ENCODE assay signal across 9 cellular contexts in the genomic region with DNA sequence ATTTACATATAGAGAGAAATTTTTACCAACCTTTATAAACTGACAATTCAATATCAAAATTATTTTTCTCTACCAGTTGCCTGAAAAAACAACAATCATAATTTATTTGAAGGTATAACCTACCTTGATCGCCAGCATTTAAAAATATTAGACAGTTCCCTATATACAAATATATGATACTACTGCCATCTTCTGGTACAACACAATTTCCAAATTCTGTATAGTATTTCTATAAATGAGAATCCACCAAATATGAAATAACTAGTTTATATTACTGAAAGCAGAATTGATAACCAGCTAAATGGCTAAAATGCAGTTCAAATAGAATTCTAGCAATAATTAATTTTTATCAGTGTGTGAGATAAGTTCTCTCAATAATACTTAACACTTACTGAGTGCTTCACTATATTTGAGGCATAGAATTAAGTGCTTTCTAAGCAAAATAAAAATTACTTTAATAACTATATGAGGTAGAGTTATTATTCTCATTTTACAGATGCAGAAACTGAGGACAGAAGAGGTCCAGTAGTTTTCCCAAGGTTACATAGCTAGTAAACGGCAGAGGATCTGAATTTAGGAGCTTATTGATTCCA.
DNase-seq lines count a peak whose midpoint lies in the region; ATAC-seq and TF ChIP-seq lines count a peak whose summit lies in the region.
"Had no signal": no experiment of that assay in that cellular context is flagged by ENCODE, and none has a peak within 500 bp of the region (broad histone marks: within the 10 kb centered on the region; RNA-seq: fewer than 3 reads in every experiment).

No MANE protein-coding gene starts in this region.

- no peak overlapping the region for H3K27ac ChIP-seq in CD4-positive, alpha-beta T cell (ENCODE audit: low read depth, low read length)
- H3K27ac ChIP-seq: parathyroid adenoma had no signal

- H3K27ac Mint-ChIP-seq in CD4-positive, alpha-beta T cell, result no peak overlapping the region

- intact Hi-C loops in CD4-positive, alpha-beta T cell (cut with DNase I, micrococcal nuclease), result loop anchor here (1.0 to 10.0 kb wide), 8 partner anchors 541 to 1879 kb away; partner anchors contain the start of gene ZZZ3 (in 1 of the 2)

- no peak for ATAC-seq in CD4-positive, alpha-beta T cell (ENCODE audit: poor library complexity)
- ATAC-seq in activated T-cell treated with anti-CD3 and anti-CD28 coated beads, Interleukin-2, amount 50 U/mL, for 4 hours, result no peak
- ATAC-seq in GM18517 (IDR thresholded peaks at IDR 0.05; ENCODE audit: unreplicated experiment), result no peak
- no peak for ATAC-seq in HG03571 (IDR thresholded peaks at IDR 0.05; ENCODE audit: unreplicated experiment)

- POLR2A ChIA-PET in CD4-positive, alpha-beta T cell (lab: Charles Lee), result no interaction called here

- H3K4me3 Mint-ChIP-seq in CD4-positive, alpha-beta T cell, result no peak overlapping the region
- no peak overlapping the region for H3K4me3 Mint-ChIP-seq in activated T-cell treated with anti-CD3 and anti-CD28 coated beads, Interleukin-2, amount 50 U/mL, for 4 hours

- H3K4me1 Mint-ChIP-seq in CD4-positive, alpha-beta T cell (ENCODE audit: low read depth), result peaks cover 8% of the 10 kb centered on the region
- peaks cover 3% of the 10 kb centered on the region for H3K4me1 Mint-ChIP-seq in activated T-cell treated with anti-CD3 and anti-CD28 coated beads, Interleukin-2, amount 50 U/mL, for 4 hours (ENCODE audit: low read depth)

- H3K27me3 ChIP-seq in CD4-positive, alpha-beta T cell (ENCODE audit: control insufficient read depth, insufficient read depth, low read length), result no peaks in the 10 kb centered on the region

- no peaks in the 10 kb centered on the region for H3K27me3 Mint-ChIP-seq in CD4-positive, alpha-beta T cell
- no peaks in the 10 kb centered on the region for H3K27me3 Mint-ChIP-seq in activated T-cell treated with anti-CD3 and anti-CD28 coated beads, Interleukin-2, amount 50 U/mL, for 4 hours (ENCODE audit: low read depth)

- peaks cover 10% of the 10 kb centered on the region for H3K36me3 Mint-ChIP-seq in CD4-positive, alpha-beta T cell (ENCODE audit: low read depth)
- peaks cover 9% of the 10 kb centered on the region for H3K36me3 Mint-ChIP-seq in activated T-cell treated with anti-CD3 and anti-CD28 coated beads, Interleukin-2, amount 50 U/mL, for 4 hours (ENCODE audit: insufficient read depth)

- TF ChIP-seq CTCF in CD4-positive, alpha-beta T cell (IDR thresholded peaks at IDR 0.05), result peak; percentile 53

- H3K9me3 Mint-ChIP-seq in CD4-positive, alpha-beta T cell, result no peaks in the 10 kb centered on the region
- H3K9me3 Mint-ChIP-seq in activated T-cell treated with anti-CD3 and anti-CD28 coated beads, Interleukin-2, amount 50 U/mL, for 4 hours, result no peaks in the 10 kb centered on the region

- no peaks in the 10 kb centered on the region for H3K9me3 ChIP-seq in CD4-positive, alpha-beta T cell (ENCODE audit: control insufficient read depth, low read length)

- CTCF ChIA-PET in CD4-positive, alpha-beta T cell (lab: Charles Lee), result interaction anchor here (0.9 kb wide), 1 partner anchor 390 kb away, joined by 3 read pairs; no protein-coding TSS in a partner anchor

- no peak for DNase-seq in CD4-positive, alpha-beta T cell
- DNase-seq in KG1 (lab: John Stamatoyannopoulos, UW) (peak; percentile 9), SW480 (ENCODE audit: low spot score) (peak; percentile 36), left kidney (ENCODE audit: low read depth, low spot score) (peak; percentile 16), T-helper 1 cell (no peak)
- no peak for DNase-seq in activated T-cell treated with anti-CD3 and anti-CD28 coated beads, Interleukin-2, amount 50 U/mL, for 4 hours

Comparison
In these comparisons a context has a peak if more than half of its experiments do, and no peak if none do; other contexts are left out.
1. DNase-seq: peak in KG1 (single experiment), SW480 (single experiment) and left kidney (single experiment); none in CD4-positive, alpha-beta T cell (0 of 10), T-helper 1 cell (0 of 5) and activated T-cell treated with anti-CD3 and anti-CD28 coated beads, Interleukin-2, amount 50 U/mL, for 4 hours (single experiment).